1 cellular context compared by ENCODE assay signal in genomic region chr22:31926969-31927368, GRCh38.
TF ChIP-seq lines count a peak whose summit lies in the region.

No MANE protein-coding gene starts in this region.

TF ChIP-seq in GM23338, 12 proteins besides CTCF, POLR2A, EP300 and RAD21 (continued from another document):
- TF ChIP-seq ZNF462 (CRISPR knock-in tag; IDR thresholded peaks at IDR 0.05) = no peak
- no peak for TF ChIP-seq STAT1 (IDR thresholded peaks at IDR 0.05; ENCODE audit: unreplicated experiment)
- no peak for TF ChIP-seq JUNB (IDR thresholded peaks at IDR 0.05; ENCODE audit: unreplicated experiment)
TF ChIP-seq in GM23338: peak in this region for 0.
